1 cellular context compared by ENCODE assay signal in the genomic region with DNA sequence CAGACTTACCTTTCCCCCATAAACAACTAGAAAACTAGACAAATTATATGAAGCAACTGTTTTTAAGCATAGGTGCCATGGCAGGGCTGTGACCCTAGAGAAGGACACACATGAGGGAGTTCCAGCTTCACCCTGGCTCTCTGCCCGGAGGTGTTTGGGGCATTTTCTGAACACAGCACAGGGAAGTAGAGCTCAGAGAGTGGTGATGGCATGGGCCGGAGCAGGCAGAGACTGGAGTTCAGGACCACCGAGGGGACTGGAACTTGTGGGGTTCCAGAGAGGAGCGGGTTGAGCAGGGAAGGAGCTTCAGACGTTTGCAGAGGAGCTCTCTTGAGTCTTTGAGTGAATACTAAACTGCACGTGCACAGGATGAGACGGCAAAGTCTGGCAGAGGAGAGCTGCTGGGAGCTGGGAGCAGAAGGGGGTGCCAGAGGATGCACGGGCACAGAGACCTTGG.
TF ChIP-seq lines count a peak whose summit lies in the region.

No MANE protein-coding gene starts in this region.

TF ChIP-seq in HCT116, 20 proteins besides CTCF, POLR2A, EP300 and RAD21 (continued from another document):
- TF ChIP-seq SIN3A (IDR thresholded peaks at IDR 0.05; ENCODE audit: low read depth), result no peak
